ENCODE assay signal across 9 cellular contexts in the genomic region with DNA sequence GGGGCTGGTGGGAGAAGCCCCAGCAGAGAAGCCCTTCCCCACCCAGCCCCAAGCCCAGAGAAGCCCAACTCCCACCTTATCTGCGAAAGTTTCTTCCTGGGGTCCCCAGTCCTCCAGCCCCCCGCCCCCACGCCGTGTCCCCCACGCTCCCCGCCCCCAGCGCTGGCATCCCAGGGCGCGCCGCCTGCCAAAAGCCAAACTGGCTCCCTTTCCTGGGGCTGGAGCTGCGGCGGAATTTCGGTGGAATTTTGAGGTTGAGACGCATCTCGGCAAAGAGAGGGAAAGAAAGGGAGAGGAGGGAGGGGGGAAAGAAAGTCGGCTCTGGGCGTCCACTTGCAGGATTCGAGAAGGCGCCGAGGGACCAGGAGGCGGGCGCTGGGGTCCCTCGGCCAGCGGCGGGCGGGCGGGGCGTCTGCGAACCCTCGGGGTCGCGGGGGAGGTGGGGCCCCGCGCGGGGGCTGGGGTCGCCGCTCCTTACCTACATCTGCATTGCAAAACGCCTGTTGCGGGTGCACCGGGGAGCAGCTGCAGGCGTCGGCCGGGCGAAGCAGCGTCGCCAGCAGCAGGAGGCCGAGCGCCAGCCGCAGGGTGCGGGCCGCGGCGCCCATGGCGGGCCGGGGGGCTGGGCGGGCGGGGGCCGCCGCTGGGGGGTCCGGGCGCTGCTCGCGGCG. TPM values are rescaled to one million over a fixed set of nuclear protein-coding genes. Genes with fewer than 3 reads are reported as not detected.
DNase-seq lines count a peak whose midpoint lies in the region; ATAC-seq lines count a peak whose summit lies in the region.
"Had no signal": no experiment of that assay in that cellular context is flagged by ENCODE, and none has a peak within 500 bp of the region (broad histone marks: within the 10 kb centered on the region; RNA-seq: fewer than 3 reads in every experiment).

No MANE protein-coding gene starts in this region.

- H3K4me1 Mint-ChIP-seq in activated CD4-positive, alpha-beta T cell treated with anti-CD3 and anti-CD28 coated beads for 36 hours = peaks cover 9% of the 10 kb centered on the region
- H3K4me1 Mint-ChIP-seq in activated CD8-positive, alpha-beta T cell treated with anti-CD3 and anti-CD28 coated beads, Interleukin-2, amount 10 ng/mL, durations not matched to agents 7 days and 5 days (ENCODE audit: low read depth) = peaks cover 17% of the 10 kb centered on the region

- peak; percentile 30 for ATAC-seq in activated CD4-positive, alpha-beta T cell treated with anti-CD3 and anti-CD28 coated beads for 36 hours
- ATAC-seq in activated CD8-positive, alpha-beta T cell treated with anti-CD3 and anti-CD28 coated beads, Interleukin-2, amount 10 ng/mL, durations not matched to agents 7 days and 5 days = peak; percentile 34
- ATAC-seq in GM18858 (IDR thresholded peaks at IDR 0.05; ENCODE audit: unreplicated experiment) (no peak), GM18519 (IDR thresholded peaks at IDR 0.05; ENCODE audit: low FRiP score, unreplicated experiment) (no peak)

- H3K27me3 ChIP-seq in skeletal muscle tissue (ENCODE audit: control insufficient read depth in 3 of 3, insufficient read depth in 3 of 3, low read length in 3 of 3) = peaks cover 5 to 19% (median 10%) of the 10 kb centered on the region in 3 donors

- H3K36me3 ChIP-seq in skeletal muscle tissue (ENCODE audit: control insufficient read depth in 3 of 3, insufficient read depth in 3 of 3, low read length in 3 of 3) = no peaks in the 10 kb centered on the region

- H3K27ac Mint-ChIP-seq in activated CD4-positive, alpha-beta T cell treated with anti-CD3 and anti-CD28 coated beads for 36 hours = no peak overlapping the region
- no peak overlapping the region for H3K27ac Mint-ChIP-seq in activated CD8-positive, alpha-beta T cell treated with anti-CD3 and anti-CD28 coated beads, Interleukin-2, amount 10 ng/mL, durations not matched to agents 7 days and 5 days

- H3K4me3 ChIP-seq in skeletal muscle tissue (ENCODE audit: low read length in 3 of 3) = peak overlapping the region; percentile 64 to 67 (median 65)

- peak overlapping the region; percentile 45 for H3K4me3 Mint-ChIP-seq in activated CD4-positive, alpha-beta T cell treated with anti-CD3 and anti-CD28 coated beads for 36 hours
- peak overlapping the region; percentile 69 for H3K4me3 Mint-ChIP-seq in activated CD8-positive, alpha-beta T cell treated with anti-CD3 and anti-CD28 coated beads, Interleukin-2, amount 10 ng/mL, durations not matched to agents 7 days and 5 days

- peak overlapping the region in 2 of 3 donors; percentile 65 to 73 for H3K9ac ChIP-seq in skeletal muscle tissue (ENCODE audit: low read depth in 1 of 3, low read length in 3 of 3)

- H3K9me3 ChIP-seq in skeletal muscle tissue (ENCODE audit: control insufficient read depth in 3 of 3, low read length in 3 of 3) = no peaks in the 10 kb centered on the region

- H3K9me3 Mint-ChIP-seq in activated CD4-positive, alpha-beta T cell treated with anti-CD3 and anti-CD28 coated beads for 36 hours (ENCODE audit: low read depth) = no peaks in the 10 kb centered on the region
- H3K9me3 Mint-ChIP-seq in activated CD8-positive, alpha-beta T cell treated with anti-CD3 and anti-CD28 coated beads, Interleukin-2, amount 10 ng/mL, durations not matched to agents 7 days and 5 days (ENCODE audit: insufficient read depth) = no peaks in the 10 kb centered on the region

- POLR2A ChIA-PET in activated CD4-positive, alpha-beta T cell treated with anti-CD3 and anti-CD28 coated beads for 36 hours (lab: Charles Lee) = no interaction called here
- POLR2A ChIA-PET in activated CD8-positive, alpha-beta T cell treated with anti-CD3 and anti-CD28 coated beads, Interleukin-2, amount 10 ng/mL, durations not matched to agents 7 days and 5 days (lab: Charles Lee) = interaction anchor here (1.1 kb wide), 1 partner anchor 27 kb away, joined by 3 read pairs; no protein-coding TSS in a partner anchor

- peak; percentile 32 for DNase-seq in activated CD4-positive, alpha-beta T cell treated with anti-CD3 and anti-CD28 coated beads for 36 hours
- DNase-seq in activated CD4-positive, alpha-beta T cell treated with anti-CD3 and anti-CD28 coated beads for 1 hour = no peak
- no peak for DNase-seq in activated CD8-positive, alpha-beta T cell treated with anti-CD3 and anti-CD28 coated beads, Interleukin-2, amount 10 ng/mL, durations not matched to agents 7 days and 5 days
- DNase-seq in hepatic stellate cell (ENCODE audit: low spot score) = peak; percentile 68
- no peak for DNase-seq in SIG-M5 treated with dmso at 0.1 percent for 504 hours (lab: John Stamatoyannopoulos, UW; ENCODE audit: unreplicated experiment)

- peaks cover 23 to 33% (median 32%) of the 10 kb centered on the region in 3 donors for H3K4me1 ChIP-seq in skeletal muscle tissue (ENCODE audit: control insufficient read depth in 3 of 3, insufficient read depth in 3 of 3, low read length in 3 of 3)

- CTCF ChIA-PET in activated CD4-positive, alpha-beta T cell treated with anti-CD3 and anti-CD28 coated beads for 36 hours (lab: Charles Lee) = no interaction called here
- CTCF ChIA-PET in activated CD8-positive, alpha-beta T cell treated with anti-CD3 and anti-CD28 coated beads, Interleukin-2, amount 10 ng/mL, durations not matched to agents 7 days and 5 days (lab: Charles Lee) = no interaction called here

- H3K27ac ChIP-seq in skeletal muscle tissue (ENCODE audit: low read depth, low read length) = peak overlapping the region; percentile 30

- intact Hi-C loops in activated CD4-positive, alpha-beta T cell treated with anti-CD3 and anti-CD28 coated beads for 36 hours (cut with DNase I, micrococcal nuclease) = loop anchor here (2.0 kb wide), 1 partner anchor 60 kb away; no protein-coding TSS in a partner anchor

- no peaks in the 10 kb centered on the region for H3K36me3 Mint-ChIP-seq in activated CD4-positive, alpha-beta T cell treated with anti-CD3 and anti-CD28 coated beads for 36 hours (ENCODE audit: low read depth)
- H3K36me3 Mint-ChIP-seq in activated CD8-positive, alpha-beta T cell treated with anti-CD3 and anti-CD28 coated beads, Interleukin-2, amount 10 ng/mL, durations not matched to agents 7 days and 5 days (ENCODE audit: low read depth) = no peaks in the 10 kb centered on the region

- H3K27me3 Mint-ChIP-seq in activated CD4-positive, alpha-beta T cell treated with anti-CD3 and anti-CD28 coated beads for 36 hours = peaks cover 4% of the 10 kb centered on the region
- H3K27me3 Mint-ChIP-seq in activated CD8-positive, alpha-beta T cell treated with anti-CD3 and anti-CD28 coated beads, Interleukin-2, amount 10 ng/mL, durations not matched to agents 7 days and 5 days (ENCODE audit: low read depth) = peaks cover 21% of the 10 kb centered on the region

RNA-seq across cellular contexts. Expression of a gene that starts 0.6 kb away (rescaled TPM):
- total RNA-seq in activated CD4-positive, alpha-beta T cell treated with anti-CD3 and anti-CD28 coated beads for 36 hours = 1 to 10 TPM; 1.6 to 1.9 TPM
- total RNA-seq in activated CD8-positive, alpha-beta T cell treated with anti-CD3 and anti-CD28 coated beads, Interleukin-2, amount 10 ng/mL, durations not matched to agents 7 days and 5 days = 1 to 10 TPM; 3.6 to 3.8 TPM
- total RNA-seq in skeletal muscle tissue = 39.7 TPM

RNA-seq across cellular contexts. Expression of a gene that starts 21.6 kb away (rescaled TPM):
- total RNA-seq in activated CD4-positive, alpha-beta T cell treated with anti-CD3 and anti-CD28 coated beads for 36 hours = not detected
- total RNA-seq in activated CD8-positive, alpha-beta T cell treated with anti-CD3 and anti-CD28 coated beads, Interleukin-2, amount 10 ng/mL, durations not matched to agents 7 days and 5 days = under 1 TPM in 1 of 2 experiments, not detected in 1; 0.26 TPM
- total RNA-seq in skeletal muscle tissue = 1.6 TPM
- total RNA-seq: activated CD8-positive, alpha-beta memory T cell treated with anti-CD3 and anti-CD28 coated beads for 36 hours had no signal

RNA-seq across cellular contexts. Expression of a gene that starts 55.1 kb away (rescaled TPM):
- total RNA-seq in activated CD4-positive, alpha-beta T cell treated with anti-CD3 and anti-CD28 coated beads for 36 hours = 10 to 100 TPM; 64.4 to 71.2 TPM
- 100 to 1,000 TPM; 172 to 181 TPM for total RNA-seq in activated CD8-positive, alpha-beta T cell treated with anti-CD3 and anti-CD28 coated beads, Interleukin-2, amount 10 ng/mL, durations not matched to agents 7 days and 5 days
- total RNA-seq in skeletal muscle tissue = 55.8 TPM

Comparison
In these comparisons a context has a peak if more than half of its experiments do, and no peak if none do; other contexts are left out.
1. DNase-seq: peak in activated CD4-positive, alpha-beta T cell treated with anti-CD3 and anti-CD28 coated beads for 36 hours (single experiment) and hepatic stellate cell (single experiment); none in activated CD4-positive, alpha-beta T cell treated with anti-CD3 and anti-CD28 coated beads for 1 hour (single experiment), activated CD8-positive, alpha-beta T cell treated with anti-CD3 and anti-CD28 coated beads, Interleukin-2, amount 10 ng/mL, durations not matched to agents 7 days and 5 days (single experiment) and SIG-M5 treated with dmso at 0.1 percent for 504 hours (single experiment).
2. ATAC-seq: peak in activated CD4-positive, alpha-beta T cell treated with anti-CD3 and anti-CD28 coated beads for 36 hours (single experiment) and activated CD8-positive, alpha-beta T cell treated with anti-CD3 and anti-CD28 coated beads, Interleukin-2, amount 10 ng/mL, durations not matched to agents 7 days and 5 days (single experiment); none in GM18858 (single experiment) and GM18519 (single experiment).